In the genomic region with DNA sequence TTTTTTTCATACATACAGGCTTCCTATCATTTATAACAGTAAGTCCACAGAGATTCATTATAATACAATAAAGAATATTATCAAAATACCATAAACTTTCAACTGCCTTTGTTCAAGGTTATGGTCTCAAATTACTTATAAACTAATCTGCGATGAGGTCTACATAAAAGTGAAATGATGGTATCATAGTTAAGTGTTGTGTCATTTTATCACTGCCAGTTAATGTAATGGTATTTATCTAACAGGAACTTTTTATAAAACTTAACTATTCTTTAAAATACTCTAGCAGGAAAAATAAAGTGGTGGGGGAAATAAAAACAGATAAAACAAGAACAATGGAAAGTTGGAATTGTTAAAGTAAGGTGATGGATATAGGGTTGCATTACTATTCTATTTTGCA, we compare ENCODE assay signal across 19 cellular contexts.
DNase-seq lines count a peak whose midpoint lies in the region; ATAC-seq, FAIRE-seq and TF ChIP-seq lines count a peak whose summit lies in the region.
"Had no signal": no experiment of that assay in that cellular context is flagged by ENCODE, and none has a peak within 500 bp of the region (broad histone marks: within the 10 kb centered on the region; RNA-seq: fewer than 3 reads in every experiment).

No MANE protein-coding gene starts in this region.

- dilution Hi-C loops in IMR-90 (cut with HindIII; ENCODE audit: low sequenced_read_pairs, unreplicated experiment) (no loop called here), endothelial cell of umbilical vein (cut with MboI; ENCODE audit: extremely low pct_ligation_motif_present, low sequenced_read_pairs) (no loop called here)

- H2BK20ac ChIP-seq in IMR-90 (ENCODE audit: low read depth, low read length), result no peak overlapping the region

- H3K4me2 ChIP-seq in HCT116 (ENCODE audit: low read length) (no peak overlapping the region), IMR-90 (ENCODE audit: low read depth, low read length) (no peak overlapping the region), endothelial cell of umbilical vein (ENCODE audit: insufficient read depth, low read length) (no peak overlapping the region)

- no peaks in the 10 kb centered on the region for H3K79me1 ChIP-seq in IMR-90 (ENCODE audit: low read depth in 1 of 2, low read length in 2 of 2)

- no peak overlapping the region for H4K8ac ChIP-seq in IMR-90 (ENCODE audit: low read depth in 2 of 2, low read length in 2 of 2)

- DNase-seq in HCT116 (ENCODE audit: low read depth, low spot score) (no peak), IMR-90 (peak; percentile 16), endothelial cell of umbilical vein (ENCODE audit: low read depth, low spot score) (peak; percentile 24), GM13976 (ENCODE audit: low spot score) (no peak), SKM-1 (lab: John Stamatoyannopoulos, UW; ENCODE audit: unreplicated experiment) (no peak)
- DNase-seq: C1 segment of cervical spinal cord; CD4-positive, alpha-beta memory T cell; COR-L47; DMS153; DND-41; GM23248; H7; HCEC 1CT; HFFc6 had no signal

- no CpG with 5 or more reads among the region's 1 CpG for WGBS in IMR-90 (ENCODE audit: extremely low coverage in 2 of 2, insufficient read length in 1 of 2), 2 experiments

- TF ChIP-seq CTCF in HCT116 (IDR thresholded peaks at IDR 0.05 in 2 of 3, conservative IDR thresholded peaks at IDR 0.05 in 1 of 3; ENCODE audit: borderline replicate concordance in 1 of 3, insufficient read depth in 1 of 3, low read depth in 2 of 3, low read length in 2 of 3) (no peak), IMR-90 (conservative IDR thresholded peaks at IDR 0.05; ENCODE audit: low read depth, low read length) (no peak), endothelial cell of umbilical vein (IDR thresholded peaks at IDR 0.05; ENCODE audit: extremely low read depth in 1 of 2, insufficient read depth in 1 of 2, low read depth in 1 of 2, low read length in 2 of 2) (no peak), GM13976 (IDR thresholded peaks at IDR 0.05; ENCODE audit: borderline replicate concordance, control extremely low read depth, extremely low read depth, insufficient read depth, missing control alignments) (no peak)

- H3K18ac ChIP-seq in IMR-90 (ENCODE audit: low read depth, low read length), result no peak overlapping the region

- CTCF ChIA-PET in HCT116 (lab: Charles Lee) (no interaction called here), IMR-90 (lab: Yijun Ruan, JAX) (no interaction called here), endothelial cell of umbilical vein (lab: Charles Lee) (no interaction called here)

- H3K4me1 ChIP-seq in HCT116 (ENCODE audit: control insufficient read depth in 1 of 2, insufficient read depth in 2 of 2, low read length in 2 of 2) (no peaks in the 10 kb centered on the region), IMR-90 (ENCODE audit: control insufficient read depth, insufficient read depth, low read length) (no peaks in the 10 kb centered on the region), endothelial cell of umbilical vein (ENCODE audit: control insufficient read depth, extremely low read depth, insufficient read depth, low read length) (no peaks in the 10 kb centered on the region)

- H2BK5ac ChIP-seq in IMR-90 (ENCODE audit: low read depth, low read length, poor library complexity, severe bottlenecking), result no peak overlapping the region

- H2AK5ac ChIP-seq in IMR-90 (ENCODE audit: low read depth, low read length), result no peak overlapping the region

- no peak overlapping the region for H2BK120ac ChIP-seq in IMR-90 (ENCODE audit: low read depth, low read length)

- no peaks in the 10 kb centered on the region for H3K36me3 ChIP-seq in HCT116 (ENCODE audit: control insufficient read depth in 1 of 2, insufficient read depth in 2 of 2, low read length in 2 of 2)
- peaks cover 1% of the 10 kb centered on the region; the same call in 1 of the 2 replicates for H3K36me3 ChIP-seq in IMR-90 (ENCODE audit: control insufficient read depth, insufficient read depth, low read length)
- H3K36me3 ChIP-seq in endothelial cell of umbilical vein (ENCODE audit: control insufficient read depth in 2 of 2, extremely low read depth in 1 of 2, insufficient read depth in 2 of 2, low read length in 2 of 2), result no peaks in the 10 kb centered on the region

- no peak overlapping the region for H3K4ac ChIP-seq in IMR-90 (ENCODE audit: low read depth, low read length)

- intact Hi-C loops in HCT116 (cut with micrococcal nuclease) (no loop called here), IMR-90 (cut with micrococcal nuclease) (no loop called here), endothelial cell of umbilical vein (cut with micrococcal nuclease) (no loop called here)

- H4K91ac ChIP-seq in IMR-90 (ENCODE audit: insufficient read depth, low read depth, low read length), result no peak overlapping the region

- TF ChIP-seq POLR2A in HCT116 (IDR thresholded peaks at IDR 0.05; ENCODE audit: borderline replicate concordance, extremely low read depth, insufficient read depth, insufficient read length), result no peak
- TF ChIP-seq POLR2A in IMR-90 (IDR thresholded peaks at IDR 0.05; ENCODE audit: low read depth, low read length), result no peak
- TF ChIP-seq POLR2A in endothelial cell of umbilical vein (IDR thresholded peaks at IDR 0.05; ENCODE audit: low read depth, low read length), result no peak

- no peak overlapping the region for H2BK15ac ChIP-seq in IMR-90 (ENCODE audit: low read depth, low read length)

- no peak for ATAC-seq in HCT116
- no peak for ATAC-seq in IMR-90 (ENCODE audit: low read depth)
- ATAC-seq in HG03571 (IDR thresholded peaks at IDR 0.05; ENCODE audit: unreplicated experiment), result no peak

- no peak overlapping the region for H3K56ac ChIP-seq in IMR-90 (ENCODE audit: extremely low read depth, insufficient read depth, low read length)

- H3K27ac ChIP-seq in HCT116 (ENCODE audit: low read depth, low read length) (no peak overlapping the region), IMR-90 (ENCODE audit: insufficient read depth, low read length) (no peak overlapping the region), endothelial cell of umbilical vein (ENCODE audit: insufficient read depth, low read depth, low read length) (no peak overlapping the region)
- H3K27ac ChIP-seq: GM23248 had no signal

- RAD21 ChIA-PET in HCT116 (lab: Charles Lee; ENCODE audit: low non-redundant PET in 1 of 2, low total read pairs in 2 of 2, uncharacterized antibody in 2 of 2, unreplicated experiment in 2 of 2), result no interaction called here

- no peak overlapping the region for H3K4me3 ChIP-seq in HCT116 (replicated peaks in 1 of 2; ENCODE audit: low read depth in 1 of 2, low read length in 2 of 2)
- no peak overlapping the region for H3K4me3 ChIP-seq in IMR-90 (ENCODE audit: insufficient read depth, low read depth, low read length)
- H3K4me3 ChIP-seq in endothelial cell of umbilical vein (replicated peaks in 1 of 3; ENCODE audit: insufficient read depth in 1 of 3, low read depth in 1 of 3, low read length in 3 of 3), result no peak overlapping the region
- H3K4me3 ChIP-seq: GM23248 had no signal

- no peak overlapping the region for H3K23ac ChIP-seq in IMR-90 (ENCODE audit: low read depth, low read length)

- in situ Hi-C loops in IMR-90 (cut with MboI; ENCODE audit: low sequenced_read_pairs) (no loop called here), GM13976 (cut with MboI; ENCODE audit: low sequenced_read_pairs, unreplicated experiment) (no loop called here)

- H3K14ac ChIP-seq in IMR-90 (replicated peaks; ENCODE audit: low read depth, low read length), result no peak overlapping the region

- H3K27me3 ChIP-seq in HCT116 (ENCODE audit: insufficient read depth, low read length) (no peaks in the 10 kb centered on the region), IMR-90 (ENCODE audit: control insufficient read depth, insufficient read depth, low read length) (no peaks in the 10 kb centered on the region), endothelial cell of umbilical vein (ENCODE audit: control insufficient read depth in 2 of 2, insufficient read depth in 2 of 2, low read length in 2 of 2) (no peaks in the 10 kb centered on the region)

- BruUV-seq in HCT116 (replicated peaks; lab: Mats Ljungman, UMichigan) (TSS peak; percentile 22), IMR-90 (replicated peaks; lab: Mats Ljungman, UMichigan) (no TSS peak), endothelial cell of umbilical vein (replicated peaks; lab: Mats Ljungman, UMichigan) (no TSS peak)

- H3K9me1 ChIP-seq in IMR-90 (ENCODE audit: insufficient read depth, low read length), result no peaks in the 10 kb centered on the region
- no peaks in the 10 kb centered on the region for H3K9me1 ChIP-seq in endothelial cell of umbilical vein (replicated peaks; ENCODE audit: control insufficient read depth, extremely low read depth, insufficient read depth, low read length)

- H4K5ac ChIP-seq in IMR-90 (ENCODE audit: low read depth, low read length), result no peak overlapping the region

- no peaks in the 10 kb centered on the region for H3K9me3 ChIP-seq in HCT116 (ENCODE audit: control insufficient read depth in 1 of 2, insufficient read depth in 1 of 2, low read depth in 1 of 2, low read length in 2 of 2)
- no peaks in the 10 kb centered on the region for H3K9me3 ChIP-seq in IMR-90 (ENCODE audit: control insufficient read depth, insufficient read depth, low read length)
- no peaks in the 10 kb centered on the region for H3K9me3 ChIP-seq in endothelial cell of umbilical vein (replicated peaks; ENCODE audit: control insufficient read depth, insufficient read depth, low read length)

- no peaks in the 10 kb centered on the region for H3K9me2 ChIP-seq in HCT116 (ENCODE audit: insufficient read depth)

- H2AFZ ChIP-seq in HCT116 (ENCODE audit: low read depth, low read length, poor library complexity, severe bottlenecking), result no peak overlapping the region
- H2AFZ ChIP-seq in IMR-90 (replicated peaks; ENCODE audit: low read length, poor library complexity), result no peak overlapping the region
- H2AFZ ChIP-seq in endothelial cell of umbilical vein (ENCODE audit: low read depth, low read length), result no peak overlapping the region
- H2AFZ ChIP-seq: GM23248 had no signal

- POLR2A ChIA-PET in HCT116 (lab: Charles Lee), result no interaction called here
- POLR2A ChIA-PET in IMR-90 (lab: Charles Lee; ENCODE audit: unreplicated experiment), result no interaction called here
- POLR2A ChIA-PET in endothelial cell of umbilical vein (lab: Charles Lee), result no interaction called here

- no peaks in the 10 kb centered on the region for H4K20me1 ChIP-seq in HCT116 (ENCODE audit: insufficient read depth)
- no peaks in the 10 kb centered on the region for H4K20me1 ChIP-seq in IMR-90 (ENCODE audit: insufficient read depth, low read length)
- no peaks in the 10 kb centered on the region for H4K20me1 ChIP-seq in endothelial cell of umbilical vein (replicated peaks; ENCODE audit: control insufficient read depth, extremely low read depth, insufficient read depth, low read length)

- no peaks in the 10 kb centered on the region for H3K79me2 ChIP-seq in HCT116 (ENCODE audit: insufficient read depth, low read length)
- H3K79me2 ChIP-seq in endothelial cell of umbilical vein (ENCODE audit: control insufficient read depth, insufficient read depth, low read length), result no peaks in the 10 kb centered on the region

- H3K9ac ChIP-seq in HCT116 (ENCODE audit: low read length), result no peak overlapping the region
- H3K9ac ChIP-seq in IMR-90 (ENCODE audit: low read depth, low read length), result no peak overlapping the region
- H3K9ac ChIP-seq in endothelial cell of umbilical vein (replicated peaks; ENCODE audit: extremely low read depth, insufficient read depth, low read length), result no peak overlapping the region
- H3K9ac ChIP-seq: GM23248 had no signal

- FAIRE-seq in endothelial cell of umbilical vein (lab: Jason Lieb, UNC), result no peak
- FAIRE-seq: G401.6, GM12892, GM19239, H1 had no signal

- no peak overlapping the region for H2AK9ac ChIP-seq in IMR-90 (replicated peaks; ENCODE audit: low read depth, low read length, poor library complexity)

- TF ChIP-seq RAD21 in HCT116 (IDR thresholded peaks at IDR 0.05; ENCODE audit: low read depth), result no peak
- TF ChIP-seq RAD21 in IMR-90 (IDR thresholded peaks at IDR 0.05; ENCODE audit: low read length), result no peak

Comparison
In these comparisons a context has a peak if more than half of its experiments do, and no peak if none do; other contexts are left out.
1. DNase-seq: peak in IMR-90 (single experiment) and endothelial cell of umbilical vein (single experiment); none in HCT116 (single experiment), GM13976 (single experiment) and SKM-1 (single experiment).